22 cellular contexts compared by ENCODE assay signal in genomic region chr11:62477927-62478326, GRCh38. TPM values are rescaled to one million over a fixed set of nuclear protein-coding genes. Genes with fewer than 3 reads are reported as not detected.
DNase-seq lines count a peak whose midpoint lies in the region; ATAC-seq, FAIRE-seq and TF ChIP-seq lines count a peak whose summit lies in the region.
"Had no signal": no experiment of that assay in that cellular context is flagged by ENCODE, and none has a peak within 500 bp of the region (broad histone marks: within the 10 kb centered on the region; RNA-seq: fewer than 3 reads in every experiment).

No MANE protein-coding gene starts in this region.

- intact Hi-C loops in Panc1 (cut with micrococcal nuclease; ENCODE audit: unreplicated experiment): no loop called here
- intact Hi-C loops in mammary epithelial cell (cut with micrococcal nuclease): no loop called here

- H3K4me1 Mint-ChIP-seq in naive thymus-derived CD8-positive, alpha-beta T cell: no peaks in the 10 kb centered on the region

- peaks cover 17% of the 10 kb centered on the region for H3K4me1 ChIP-seq in Panc1 (ENCODE audit: control insufficient read depth, insufficient read depth, low read length)
- peaks cover 14% of the 10 kb centered on the region for H3K4me1 ChIP-seq in osteoblast (ENCODE audit: insufficient read depth, low read length)
- H3K4me1 ChIP-seq in mammary epithelial cell (ENCODE audit: insufficient read depth, low read length): no peaks in the 10 kb centered on the region
- H3K4me1 ChIP-seq: BE2C had no signal

- in situ Hi-C loops in Panc1 (cut with HindIII; ENCODE audit: low pct_unique_long_range_greater_than_20kb, low sequenced_read_pairs): no loop called here
- in situ Hi-C loops in mammary epithelial cell (cut with MboI; ENCODE audit: low sequenced_read_pairs in 2 of 2): no loop called here

- 98% methylated on average over 5 of the region's 5 CpGs for WGBS in mammary epithelial cell (ENCODE audit: low coverage, missing lambda C conversion rate)

- dilution Hi-C loops in mammary epithelial cell (cut with HindIII; ENCODE audit: low sequenced_read_pairs): loop anchor here (5.0 kb wide), 1 partner anchor 51 kb away; no protein-coding TSS in a partner anchor

- no peaks in the 10 kb centered on the region for H3K27me3 ChIP-seq in Panc1 (ENCODE audit: control insufficient read depth, insufficient read depth, low read length)
- no peaks in the 10 kb centered on the region for H3K27me3 ChIP-seq in osteoblast (ENCODE audit: insufficient read depth, low read length)
- H3K27me3 ChIP-seq in mammary epithelial cell (ENCODE audit: insufficient read depth, low read length): no peaks in the 10 kb centered on the region
- H3K27me3 ChIP-seq: BE2C, SJSA1 had no signal

- H3K27me3 Mint-ChIP-seq in naive thymus-derived CD8-positive, alpha-beta T cell: no peaks in the 10 kb centered on the region

- 0 out of 2 replicates have a peak, but pooled peaks have one; percentile 18 for ATAC-seq in Panc1
- no peak for ATAC-seq in naive thymus-derived CD8-positive, alpha-beta T cell
- ATAC-seq: Right ventricle myocardium inferior had no signal

- H3K9me3 ChIP-seq in Panc1 (ENCODE audit: control insufficient read depth, insufficient read depth, low read depth, low read length) (no peaks in the 10 kb centered on the region), osteoblast (ENCODE audit: low read depth, low read length) (no peaks in the 10 kb centered on the region), mammary epithelial cell (replicated peaks; ENCODE audit: insufficient read depth, low read length) (no peaks in the 10 kb centered on the region)
- H3K9me3 ChIP-seq: BE2C, SJSA1 had no signal

- POLR2A ChIA-PET in Panc1 (lab: Charles Lee): no interaction called here
- POLR2A ChIA-PET in naive thymus-derived CD8-positive, alpha-beta T cell (lab: Charles Lee): no interaction called here

- H3K9ac ChIP-seq in mammary epithelial cell (ENCODE audit: insufficient read depth, low read length): no peak overlapping the region

- H3K4me3 Mint-ChIP-seq in naive thymus-derived CD8-positive, alpha-beta T cell: no peak overlapping the region

- DNase-seq in Panc1 (ENCODE audit: low read depth, low spot score): no peak
- peak; percentile 70 for DNase-seq in islet precursor cell
- peak; percentile 41 for DNase-seq in osteoblast (ENCODE audit: insufficient read length, low spot score, missing footprints)
- no peak for DNase-seq in naive thymus-derived CD8-positive, alpha-beta T cell
- DNase-seq in mammary epithelial cell: no peak
- DNase-seq in activated T-cell treated with anti-CD3 and anti-CD28 coated beads, Interleukin-2, amount 50 U/mL, for 1 hour: no peak
- DNase-seq: BE2C, DMS79 treated with DMSO at 0.1 percent for 48 hours, KG1, MV-4-11, NCI-H1105 treated with DMSO at 0.1 percent for 48 hours, NCI-H2029 treated with DMSO at 0.1 percent for 48 hours, NCI-H524 treated with DMSO at 0.1 percent for 48 hours, NCI-H82 had no signal

- H3K9me3 Mint-ChIP-seq in naive thymus-derived CD8-positive, alpha-beta T cell: no peaks in the 10 kb centered on the region

- H4K20me1 ChIP-seq in osteoblast (ENCODE audit: insufficient read depth, low read length) (no peaks in the 10 kb centered on the region), mammary epithelial cell (ENCODE audit: insufficient read depth, low read length) (no peaks in the 10 kb centered on the region)

- H3K4me3 ChIP-seq in Panc1 (ENCODE audit: low read depth in 2 of 2, low read length in 2 of 2) (no peak overlapping the region), osteoblast (ENCODE audit: insufficient read depth, low read length) (no peak overlapping the region), mammary epithelial cell (replicated peaks in 1 of 3; ENCODE audit: insufficient read depth in 1 of 3, low read depth in 2 of 3, low read length in 3 of 3) (no peak overlapping the region)
- H3K4me3 ChIP-seq: SJSA1 had no signal

- H2AFZ ChIP-seq in osteoblast (ENCODE audit: low read length) (no peak overlapping the region), mammary epithelial cell (ENCODE audit: low read depth, low read length) (no peak overlapping the region)

- no peak for TF ChIP-seq CTCF in Panc1 (IDR thresholded peaks at IDR 0.05)
- no peak for TF ChIP-seq CTCF in osteoblast (IDR thresholded peaks at IDR 0.05; ENCODE audit: extremely low read depth, low read depth, low read length)
- TF ChIP-seq CTCF in mammary epithelial cell (conservative IDR thresholded peaks at IDR 0.05 in 1 of 2, IDR thresholded peaks at IDR 0.05 in 1 of 2; ENCODE audit: extremely low read depth in 1 of 2, insufficient read depth in 1 of 2, low read depth in 1 of 2, low read length in 2 of 2): no peak

- CTCF ChIA-PET in Panc1 (lab: Charles Lee) (no interaction called here), mammary epithelial cell (lab: Charles Lee; ENCODE audit: low non-redundant PET) (no interaction called here)

- no peaks in the 10 kb centered on the region for H3K36me3 Mint-ChIP-seq in naive thymus-derived CD8-positive, alpha-beta T cell

- peak; percentile 90 for FAIRE-seq in G401.6 (lab: Jason Lieb, UNC)
- FAIRE-seq: GM12892, GM18507 had no signal

- H3K36me3 ChIP-seq in Panc1 (ENCODE audit: control insufficient read depth, insufficient read depth, low read length) (no peaks in the 10 kb centered on the region), osteoblast (ENCODE audit: insufficient read depth, low read length) (no peaks in the 10 kb centered on the region), mammary epithelial cell (ENCODE audit: insufficient read depth, low read length) (no peaks in the 10 kb centered on the region)
- H3K36me3 ChIP-seq: BE2C, SJSA1 had no signal

- no peaks in the 10 kb centered on the region for H3K79me2 ChIP-seq in osteoblast (ENCODE audit: insufficient read depth, low read length)
- H3K79me2 ChIP-seq in mammary epithelial cell (ENCODE audit: insufficient read depth, low read length): no peaks in the 10 kb centered on the region

- H3K4me2 ChIP-seq in osteoblast (ENCODE audit: insufficient read depth, low read length) (no peak overlapping the region), mammary epithelial cell (ENCODE audit: insufficient read depth, low read depth, low read length) (no peak overlapping the region)

- peak overlapping the region in 1 of 10 donors; percentile 37 for H3K27ac Mint-ChIP-seq in naive thymus-derived CD8-positive, alpha-beta T cell

- BruUV-seq in Panc1 (replicated peaks; lab: Mats Ljungman, UMichigan) (no TSS peak), mammary epithelial cell (replicated peaks; lab: Mats Ljungman, UMichigan) (no TSS peak)

- H3K27ac ChIP-seq in Panc1 (ENCODE audit: low read length) (peak overlapping the region; percentile 54), osteoblast (ENCODE audit: low read depth, low read length) (no peak overlapping the region), mammary epithelial cell (ENCODE audit: insufficient read depth, low read depth, low read length) (no peak overlapping the region)
- H3K27ac ChIP-seq: SJSA1 had no signal

RNA-seq across cellular contexts. Expression of gene SCGB1A1, which starts 59.1 kb away (rescaled TPM):
- total RNA-seq in Panc1 (2021; ENCODE audit: unreplicated experiment) (1.1 TPM), osteoblast (not detected in 2 replicates), mammary epithelial cell (not detected)
- polyA plus RNA-seq in Panc1 (2012; ENCODE audit: insufficient read length): 0.70 TPM
- total RNA-seq in naive thymus-derived CD8-positive, alpha-beta T cell: not detected
- polyA plus RNA-seq in naive thymus-derived CD8-positive, alpha-beta T cell: not detected
- not detected for polyA plus RNA-seq in mammary epithelial cell
- not detected for polyA minus RNA-seq in mammary epithelial cell
- total RNA-seq: A673, H4, OCI-LY7, Right ventricle myocardium inferior, SJSA1 had no signal

Comparison
In these comparisons a context has a peak if more than half of its experiments do, and no peak if none do; other contexts are left out.
1. DNase-seq: peak in islet precursor cell (single experiment) and osteoblast (single experiment); none in Panc1 (single experiment), naive thymus-derived CD8-positive, alpha-beta T cell (0 of 10), mammary epithelial cell (single experiment) and activated T-cell treated with anti-CD3 and anti-CD28 coated beads, Interleukin-2, amount 50 U/mL, for 1 hour (single experiment).